Comparison of ENCODE assay signal across 10 cellular contexts in the genomic region with DNA sequence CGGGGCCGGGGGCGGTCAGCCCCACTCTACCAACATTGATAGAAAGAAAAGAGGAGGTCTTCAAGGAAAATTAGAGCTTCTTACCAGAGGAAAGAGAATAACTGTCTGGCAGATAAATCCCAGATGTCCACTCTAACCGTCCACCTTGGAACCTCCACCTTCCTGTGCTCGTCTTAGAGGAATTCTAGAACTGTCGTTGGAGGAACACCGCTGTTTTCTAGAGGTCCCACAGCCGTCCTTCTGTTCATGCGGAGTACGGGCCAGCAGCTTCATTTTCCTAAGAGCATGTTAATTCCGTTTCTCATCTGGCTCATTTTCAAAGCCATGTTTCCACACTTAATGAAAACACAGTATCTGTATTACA.
A peak's percentile ranks its signal among the peaks of the same experiment; 100 is the strongest.
DNase-seq lines count a peak whose midpoint lies in the region; ATAC-seq and TF ChIP-seq lines count a peak whose summit lies in the region.
"Had no signal": no experiment of that assay in that cellular context is flagged by ENCODE, and none has a peak within 500 bp of the region (broad histone marks: within the 10 kb centered on the region; RNA-seq: fewer than 3 reads in every experiment).

No MANE protein-coding gene starts in this region.

- peaks cover 11% of the 10 kb centered on the region for H3K27me3 Mint-ChIP-seq in MCF 10A (ENCODE audit: insufficient read depth, unreplicated experiment)
- H3K27me3 Mint-ChIP-seq in naive thymus-derived CD4-positive, alpha-beta T cell = peaks cover 5 to 73% (median 38%) of the 10 kb centered on the region in 5 donors
- H3K27me3 Mint-ChIP-seq in chondrocyte (ENCODE audit: low read depth) = peaks cover 41% of the 10 kb centered on the region

- no peaks in the 10 kb centered on the region for H3K9me3 ChIP-seq in breast epithelium
- no peaks in the 10 kb centered on the region for H3K9me3 ChIP-seq in esophagus squamous epithelium
- no peaks in the 10 kb centered on the region for H3K9me3 ChIP-seq in naive thymus-derived CD4-positive, alpha-beta T cell (ENCODE audit: control insufficient read depth in 2 of 3, low read length in 3 of 3)

- no TSS peak for BruUV-seq in MCF 10A (replicated peaks; lab: Mats Ljungman, UMichigan)

- H3K4me1 Mint-ChIP-seq in MCF 10A (ENCODE audit: insufficient read depth, unreplicated experiment) (no peaks in the 10 kb centered on the region), chondrocyte (ENCODE audit: low read depth) (no peaks in the 10 kb centered on the region)
- H3K4me1 Mint-ChIP-seq in naive thymus-derived CD4-positive, alpha-beta T cell = peaks cover 0 to 11% (median 0%) of the 10 kb centered on the region in 7 donors

- H3K4me3 ChIP-seq in breast epithelium (peak overlapping the region; percentile 39 to 58 (median 56)), esophagus squamous epithelium (peak overlapping the region; percentile 18 to 59 (median 45)), urinary bladder (ENCODE audit: low read depth, low read length) (peak overlapping the region; percentile 41)
- peak overlapping the region; percentile 1 for H3K4me3 ChIP-seq in naive thymus-derived CD4-positive, alpha-beta T cell (ENCODE audit: low read length)

- POLR2A ChIA-PET in MCF 10A (lab: Yijun Ruan, JAX) = no interaction called here
- POLR2A ChIA-PET in naive thymus-derived CD4-positive, alpha-beta T cell (lab: Charles Lee) = no interaction called here

- H3K27ac ChIP-seq in breast epithelium = peak overlapping the region in 1 of 2 donors; percentile 33
- H3K27ac ChIP-seq in esophagus squamous epithelium = no peak overlapping the region
- no peak overlapping the region for H3K27ac ChIP-seq in naive thymus-derived CD4-positive, alpha-beta T cell (ENCODE audit: low read depth, low read length)
- no peak overlapping the region for H3K27ac ChIP-seq in urinary bladder (ENCODE audit: low read depth)

- no peaks in the 10 kb centered on the region for H3K36me3 ChIP-seq in breast epithelium
- H3K36me3 ChIP-seq in esophagus squamous epithelium = no peaks in the 10 kb centered on the region
- H3K36me3 ChIP-seq in naive thymus-derived CD4-positive, alpha-beta T cell (ENCODE audit: control insufficient read depth in 2 of 3, insufficient read depth in 3 of 3, low read length in 3 of 3) = no peaks in the 10 kb centered on the region
- H3K36me3 ChIP-seq in urinary bladder (ENCODE audit: insufficient read depth) = no peaks in the 10 kb centered on the region

- H3K4me1 ChIP-seq in breast epithelium (no peaks in the 10 kb centered on the region), esophagus squamous epithelium (peaks cover 0 to 11% (median 0%) of the 10 kb centered on the region in 3 donors), urinary bladder (ENCODE audit: insufficient read depth) (no peaks in the 10 kb centered on the region)
- H3K4me1 ChIP-seq in naive thymus-derived CD4-positive, alpha-beta T cell (ENCODE audit: control insufficient read depth in 2 of 2, insufficient read depth in 2 of 2, low read length in 2 of 2) = no peaks in the 10 kb centered on the region

- DNase-seq in breast epithelium (ENCODE audit: low spot score in 2 of 2) (no peak), MCF 10A (ENCODE audit: unreplicated experiment) (no peak), esophagus squamous epithelium (lab: John Stamatoyannopoulos, UW) (no peak), putamen (ENCODE audit: low spot score) (no peak), DMS153 treated with DMSO at 0.1 percent for 48 hours (lab: John Stamatoyannopoulos, UW; ENCODE audit: unreplicated experiment) (no peak), chondrocyte (ENCODE audit: low spot score) (no peak)
- no peak for DNase-seq in naive thymus-derived CD4-positive, alpha-beta T cell
- DNase-seq: NCI-H1417 treated with DMSO at 0.1 percent for 48 hours had no signal

- H3K27me3 ChIP-seq in breast epithelium (peaks cover 0 to 3% of the 10 kb centered on the region in 2 donors), esophagus squamous epithelium (peaks cover 0 to 13% (median 0%) of the 10 kb centered on the region in 4 donors)
- H3K27me3 ChIP-seq in naive thymus-derived CD4-positive, alpha-beta T cell (ENCODE audit: control insufficient read depth in 2 of 2, insufficient read depth in 2 of 2, low read length in 2 of 2) = no peaks in the 10 kb centered on the region

- 16 to 20% methylated on average over 9 of the region's 11 CpGs for WGBS in esophagus squamous epithelium, 2 donors
- 15% methylated on average over 11 of the region's 11 CpGs for WGBS in urinary bladder

- H3K27ac Mint-ChIP-seq in MCF 10A (ENCODE audit: low read depth, unreplicated experiment) (no peak overlapping the region), chondrocyte (ENCODE audit: unreplicated experiment) (no peak overlapping the region)
- H3K27ac Mint-ChIP-seq in naive thymus-derived CD4-positive, alpha-beta T cell = no peak overlapping the region
- H3K27ac Mint-ChIP-seq: activated CD8-positive, alpha-beta T cell treated with anti-CD3 and anti-CD28 coated beads for 36 hours had no signal

- TF ChIP-seq CTCF in breast epithelium (IDR thresholded peaks at IDR 0.05) = no peak
- TF ChIP-seq CTCF in MCF 10A (IDR thresholded peaks at IDR 0.05; ENCODE audit: unreplicated experiment) = no peak
- TF ChIP-seq CTCF in esophagus squamous epithelium (IDR thresholded peaks at IDR 0.05) = no peak
- no peak for TF ChIP-seq CTCF in chondrocyte (IDR thresholded peaks at IDR 0.05)

- intact Hi-C loops in breast epithelium (cut with DNase I; ENCODE audit: low total_unique reads) = no loop called here
- intact Hi-C loops in MCF 10A (cut with micrococcal nuclease) = no loop called here
- intact Hi-C loops in esophagus squamous epithelium (cut with DNase I) = no loop called here
- intact Hi-C loops in naive thymus-derived CD4-positive, alpha-beta T cell (cut with micrococcal nuclease) = no loop called here

- no peak for ATAC-seq in naive thymus-derived CD4-positive, alpha-beta T cell
- ATAC-seq: activated CD8-positive, alpha-beta T cell treated with anti-CD3 and anti-CD28 coated beads for 36 hours had no signal

- H3K36me3 Mint-ChIP-seq in MCF 10A (ENCODE audit: insufficient read depth, unreplicated experiment) = no peaks in the 10 kb centered on the region
- H3K36me3 Mint-ChIP-seq in naive thymus-derived CD4-positive, alpha-beta T cell = peaks cover 0 to 15% (median 3%) of the 10 kb centered on the region in 5 donors
- H3K36me3 Mint-ChIP-seq in chondrocyte (ENCODE audit: low read depth) = no peaks in the 10 kb centered on the region

- CTCF ChIA-PET in MCF 10A (lab: Yijun Ruan, JAX) = no interaction called here
- CTCF ChIA-PET in naive thymus-derived CD4-positive, alpha-beta T cell (lab: Charles Lee) = no interaction called here

- no peak overlapping the region for H3K4me3 Mint-ChIP-seq in MCF 10A (ENCODE audit: unreplicated experiment)
- H3K4me3 Mint-ChIP-seq in naive thymus-derived CD4-positive, alpha-beta T cell = peak overlapping the region in 5 of 10 donors; percentile 16 to 62 (median 35)
- H3K4me3 Mint-ChIP-seq in chondrocyte (ENCODE audit: unreplicated experiment) = no peak overlapping the region

- TF ChIP-seq POLR2A in breast epithelium (IDR thresholded peaks at IDR 0.05) = no peak
- no peak for TF ChIP-seq POLR2A in esophagus squamous epithelium (IDR thresholded peaks at IDR 0.05)

- no peaks in the 10 kb centered on the region for H3K9me3 Mint-ChIP-seq in MCF 10A (ENCODE audit: unreplicated experiment)
- peaks cover 0 to 6% (median 0%) of the 10 kb centered on the region in 11 donors for H3K9me3 Mint-ChIP-seq in naive thymus-derived CD4-positive, alpha-beta T cell
- H3K9me3 Mint-ChIP-seq in chondrocyte (ENCODE audit: low read depth) = no peaks in the 10 kb centered on the region
- H3K9me3 Mint-ChIP-seq: activated CD8-positive, alpha-beta T cell treated with anti-CD3 and anti-CD28 coated beads for 36 hours had no signal

Comparison
In these comparisons a context has a peak if more than half of its experiments do, and no peak if none do; other contexts are left out.
1. H3K4me3 ChIP-seq: peak in every context shown above with its lines; median percentile 56 in breast epithelium; 45 in esophagus squamous epithelium; 41 in urinary bladder; 1 in naive thymus-derived CD4-positive, alpha-beta T cell.